Comparison of ENCODE assay signal across 1 cellular context in the genomic region with DNA sequence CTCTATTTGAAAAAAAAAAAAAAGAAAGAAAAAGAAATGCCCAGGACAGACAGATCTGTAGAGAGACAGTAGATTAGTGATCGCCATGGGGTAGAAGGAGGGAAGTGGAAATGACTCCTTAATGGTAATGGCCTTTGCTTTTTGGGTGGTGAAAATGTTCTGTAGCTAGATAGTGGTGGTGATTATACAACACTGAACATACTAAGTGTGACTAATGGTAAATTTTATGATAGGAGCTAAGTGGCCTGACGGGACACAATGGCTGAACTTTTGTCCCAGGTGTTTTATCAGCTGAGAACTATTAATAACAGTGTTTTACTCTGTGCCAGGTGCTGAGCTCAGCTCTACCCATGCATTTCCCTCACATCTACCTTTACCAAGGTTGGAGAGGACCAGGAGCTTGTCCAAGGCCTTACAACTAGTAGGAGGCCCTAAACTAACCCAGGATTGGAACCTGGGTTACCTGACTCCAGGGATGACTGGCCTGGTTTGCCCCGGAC.
TF ChIP-seq lines count a peak whose summit lies in the region.

No MANE protein-coding gene starts in this region.

TF ChIP-seq in GM23338, 12 proteins besides CTCF, POLR2A, EP300 and RAD21 (continued from another document):
- no peak for TF ChIP-seq ZNF462 (CRISPR knock-in tag; IDR thresholded peaks at IDR 0.05)
- TF ChIP-seq STAT1 (IDR thresholded peaks at IDR 0.05; ENCODE audit: unreplicated experiment): no peak
- no peak for TF ChIP-seq POLR2AphosphoS5 (IDR thresholded peaks at IDR 0.05; ENCODE audit: low read depth)
- no peak for TF ChIP-seq NANOG (IDR thresholded peaks at IDR 0.05; ENCODE audit: borderline replicate concordance)
- TF ChIP-seq EZH2phosphoT487 (IDR thresholded peaks at IDR 0.05; ENCODE audit: unreplicated experiment): no peak
- TF ChIP-seq ZNF114 (CRISPR knock-in tag; IDR thresholded peaks at IDR 0.05): no peak
- no peak for TF ChIP-seq ZNF331 (CRISPR knock-in tag; IDR thresholded peaks at IDR 0.05; ENCODE audit: low read depth)
- TF ChIP-seq JUNB (IDR thresholded peaks at IDR 0.05; ENCODE audit: unreplicated experiment): no peak
- TF ChIP-seq, protein P1, sequence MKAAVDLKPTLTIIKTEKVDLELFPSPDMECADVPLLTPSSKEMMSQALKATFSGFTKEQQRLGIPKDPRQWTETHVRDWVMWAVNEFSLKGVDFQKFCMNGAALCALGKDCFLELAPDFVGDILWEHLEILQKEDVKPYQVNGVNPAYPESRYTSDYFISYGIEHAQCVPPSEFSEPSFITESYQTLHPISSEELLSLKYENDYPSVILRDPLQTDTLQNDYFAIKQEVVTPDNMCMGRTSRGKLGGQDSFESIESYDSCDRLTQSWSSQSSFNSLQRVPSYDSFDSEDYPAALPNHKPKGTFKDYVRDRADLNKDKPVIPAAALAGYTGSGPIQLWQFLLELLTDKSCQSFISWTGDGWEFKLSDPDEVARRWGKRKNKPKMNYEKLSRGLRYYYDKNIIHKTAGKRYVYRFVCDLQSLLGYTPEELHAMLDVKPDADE (IDR thresholded peaks at IDR 0.05): no peak
